In genomic region chr3:197028711-197029510, GRCh38 we compare ENCODE assay signal across 8 cellular contexts. TPM values are rescaled to one million over a fixed set of nuclear protein-coding genes. Genes with fewer than 3 reads are reported as not detected.
DNase-seq lines count a peak whose midpoint lies in the region; ATAC-seq and TF ChIP-seq lines count a peak whose summit lies in the region.

No MANE protein-coding gene starts in this region.

- peaks cover 29% of the 10 kb centered on the region for H3K4me1 ChIP-seq in body of pancreas

- POLR2A ChIA-PET in RWPE1 (lab: Yijun Ruan, JAX; ENCODE audit: low non-redundant PET): interaction anchor here (0.7 kb wide), 1 partner anchor 24 kb away, joined by 3 read pairs; no protein-coding TSS in a partner anchor

- intact Hi-C loops in body of pancreas (cut with DNase I): no loop called here

- H3K4me1 Mint-ChIP-seq in endothelial cell (ENCODE audit: unreplicated experiment) (no peaks in the 10 kb centered on the region), neural crest cell (peaks cover 10% of the 10 kb centered on the region)

- peak; percentile 37 for DNase-seq in NCI-H2227 (lab: John Stamatoyannopoulos, UW; ENCODE audit: unreplicated experiment)
- DNase-seq in NCI-H2227 treated with DMSO at 0.1 percent for 48 hours (lab: John Stamatoyannopoulos, UW): no peak
- no peak for DNase-seq in HFF-Myc (ENCODE audit: extremely low read depth, low read depth)
- no peak for DNase-seq in RWPE1 (ENCODE audit: low spot score)
- no peak for DNase-seq in endothelial cell (ENCODE audit: low spot score)
- DNase-seq in neural crest cell (ENCODE audit: low read depth, low spot score): no peak
- DNase-seq in body of pancreas: no peak

- no peak overlapping the region for H3K27ac Mint-ChIP-seq in endothelial cell (ENCODE audit: unreplicated experiment)
- H3K27ac Mint-ChIP-seq in neural crest cell (ENCODE audit: unreplicated experiment): no peak overlapping the region

- no peak for TF ChIP-seq CTCF in HFF-Myc (IDR thresholded peaks at IDR 0.05; ENCODE audit: low read depth, low read length, missing control alignments)
- no peak for TF ChIP-seq CTCF in RWPE1 (conservative IDR thresholded peaks at IDR 0.05; ENCODE audit: low read depth)
- TF ChIP-seq CTCF in endothelial cell (IDR thresholded peaks at IDR 0.05; ENCODE audit: unreplicated experiment): no peak
- no peak for TF ChIP-seq CTCF in neural crest cell (conservative IDR thresholded peaks at IDR 0.05)
- no peak for TF ChIP-seq CTCF in body of pancreas (IDR thresholded peaks at IDR 0.05)

- no peaks in the 10 kb centered on the region for H3K9me3 ChIP-seq in body of pancreas

- H3K27me3 Mint-ChIP-seq in endothelial cell (ENCODE audit: unreplicated experiment): peaks cover 21% of the 10 kb centered on the region
- H3K27me3 Mint-ChIP-seq in neural crest cell (ENCODE audit: low read depth): peaks cover 36% of the 10 kb centered on the region

- WGBS in body of pancreas, 2 donors: 22 to 31% methylated on average over 29 to 67 of the region's 68 CpGs

- H3K36me3 Mint-ChIP-seq in endothelial cell (ENCODE audit: low read depth, unreplicated experiment): no peaks in the 10 kb centered on the region
- no peaks in the 10 kb centered on the region for H3K36me3 Mint-ChIP-seq in neural crest cell (ENCODE audit: low read depth)

- H3K36me3 ChIP-seq in body of pancreas (replicated peaks in 1 of 2; ENCODE audit: insufficient read depth in 1 of 2, low read depth in 2 of 2): no peaks in the 10 kb centered on the region

- H3K27ac ChIP-seq in RWPE1: peak overlapping the region; percentile 43
- H3K27ac ChIP-seq in body of pancreas: no peak overlapping the region

- no peaks in the 10 kb centered on the region for H3K27me3 ChIP-seq in body of pancreas

- H3K9me3 Mint-ChIP-seq in endothelial cell (ENCODE audit: unreplicated experiment) (no peaks in the 10 kb centered on the region), neural crest cell (no peaks in the 10 kb centered on the region)

- ATAC-seq in body of pancreas: no peak
- no peak for ATAC-seq in GM18870 (IDR thresholded peaks at IDR 0.05; ENCODE audit: unreplicated experiment)

- H3K4me3 ChIP-seq in HFF-Myc (replicated peaks; ENCODE audit: low read depth, low read length) (peak overlapping the region; percentile 38), body of pancreas (peak overlapping the region in 1 of 2 donors; percentile 56)

- no peak for TF ChIP-seq POLR2A in body of pancreas (IDR thresholded peaks at IDR 0.05)

- H3K4me3 Mint-ChIP-seq in endothelial cell (ENCODE audit: unreplicated experiment) (peak overlapping the region; percentile 69), neural crest cell (peak overlapping the region; percentile 69)

- CTCF ChIA-PET in RWPE1 (lab: Yijun Ruan, JAX): interaction anchor here (1.6 to 5.4 kb wide), 5 partner anchors 8 to 25 kb away, joined by 3 to 32 read pairs (median 18); no protein-coding TSS in a partner anchor

RNA-seq across cellular contexts. Expression of gene MELTF, which starts 0.7 kb away (rescaled TPM):
- total RNA-seq in endothelial cell (ENCODE audit: unreplicated experiment) (2.9 TPM), neural crest cell (3.9 and 4.1 TPM in 2 replicates), body of pancreas (1 to 10 TPM; 4.9 to 6.6 TPM)
